Comparison of ENCODE assay signal across 8 cellular contexts in the genomic region with DNA sequence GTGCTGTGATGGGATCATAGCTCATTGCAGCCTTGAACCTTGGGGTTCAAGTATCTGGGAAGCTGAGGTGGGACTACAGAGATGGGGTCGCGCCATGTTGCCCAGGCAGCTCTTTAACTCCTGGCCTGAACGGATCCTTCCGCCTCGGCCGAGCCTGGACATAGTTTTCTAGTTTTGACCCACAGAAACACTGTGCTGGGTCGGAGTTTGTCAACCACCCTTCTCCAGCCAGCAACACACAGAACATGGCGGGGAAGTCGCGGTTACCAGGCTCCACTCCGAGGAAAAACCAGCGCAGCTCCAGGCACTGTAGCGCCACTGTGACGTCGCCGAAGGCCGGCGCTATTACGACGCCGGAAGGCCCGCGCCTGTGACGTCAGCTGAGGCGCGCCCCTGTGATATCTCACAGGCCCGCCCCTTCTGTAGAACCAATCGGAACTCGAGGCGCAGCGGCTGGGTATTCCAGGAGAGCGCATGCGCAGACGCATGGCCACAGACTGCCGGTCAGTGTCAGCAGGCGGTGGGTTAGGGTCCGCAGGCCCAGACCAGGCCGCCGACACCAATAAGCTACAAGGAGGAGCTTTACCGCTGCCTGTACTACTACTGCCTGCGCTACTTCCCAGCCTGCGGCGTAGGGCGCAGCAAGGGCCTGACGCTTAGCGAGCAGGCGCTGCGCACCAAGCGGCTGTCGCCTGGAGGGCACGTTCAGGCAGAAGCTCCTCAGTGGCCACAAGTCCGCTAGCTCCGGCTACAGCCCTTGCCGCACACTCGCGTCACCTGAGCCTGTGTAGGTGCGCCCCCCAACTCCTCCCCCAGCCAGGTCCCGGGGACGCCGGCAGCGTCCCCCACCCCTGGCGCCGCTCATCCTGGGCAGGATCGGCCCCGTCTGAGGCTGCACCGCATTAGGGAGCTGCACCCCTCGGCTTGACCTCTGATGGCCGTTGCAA.
A peak's percentile ranks its signal among the peaks of the same experiment; 100 is the strongest.
DNase-seq lines count a peak whose midpoint lies in the region; ATAC-seq and TF ChIP-seq lines count a peak whose summit lies in the region.

No MANE protein-coding gene starts in this region.

- H3K36me3 Mint-ChIP-seq in chondrocyte (ENCODE audit: low read depth), result no peaks in the 10 kb centered on the region

- TF ChIP-seq CTCF in chondrocyte (IDR thresholded peaks at IDR 0.05), result peak; percentile 56

- peak overlapping the region; percentile 97 for H3K27ac Mint-ChIP-seq in chondrocyte (ENCODE audit: unreplicated experiment)

- H3K27me3 Mint-ChIP-seq in chondrocyte (ENCODE audit: low read depth), result no peaks in the 10 kb centered on the region

- H3K9me3 Mint-ChIP-seq in chondrocyte (ENCODE audit: low read depth), result no peaks in the 10 kb centered on the region

- ATAC-seq in GM19035 (IDR thresholded peaks at IDR 0.05; ENCODE audit: unreplicated experiment), result peak; percentile 97
- peak; percentile 98 for ATAC-seq in HG03354 (IDR thresholded peaks at IDR 0.05; ENCODE audit: poor library complexity, severe bottlenecking, unreplicated experiment)

- peaks cover 16% of the 10 kb centered on the region for H3K4me1 Mint-ChIP-seq in chondrocyte (ENCODE audit: low read depth)

- DNase-seq in AML-193 (lab: John Stamatoyannopoulos, UW), result peak; percentile 92 to 93
- peak; percentile 92 for DNase-seq in NCI-H446 treated with DMSO at 0.1 percent for 48 hours (lab: John Stamatoyannopoulos, UW)
- DNase-seq in activated CD4-positive, alpha-beta T cell treated with anti-CD3 and anti-CD28 coated beads for 1 hour, result peak; percentile 93
- peak; percentile 98 for DNase-seq in chondrocyte (ENCODE audit: low spot score)
- peak; percentile 96 for DNase-seq in kidney glomerular epithelial cell (lab: John Stamatoyannopoulos, UW)
- DNase-seq in stimulated activated CD4-positive, alpha-beta T cell treated with anti-CD3 and anti-CD28 coated beads, Interleukin-1b, Interleukin-23, amount 100 ng/mL, for 1 hour (ENCODE audit: low read depth in 2 of 2), result peak; percentile 83 to 87

- H3K4me3 Mint-ChIP-seq in chondrocyte (ENCODE audit: unreplicated experiment), result peak overlapping the region; percentile 88

Comparison
In these comparisons a context has a peak if more than half of its experiments do, and no peak if none do; other contexts are left out.
1. Peak in every context shown above with its lines: DNase-seq and ATAC-seq.